8 cellular contexts compared by ENCODE assay signal in the genomic region with DNA sequence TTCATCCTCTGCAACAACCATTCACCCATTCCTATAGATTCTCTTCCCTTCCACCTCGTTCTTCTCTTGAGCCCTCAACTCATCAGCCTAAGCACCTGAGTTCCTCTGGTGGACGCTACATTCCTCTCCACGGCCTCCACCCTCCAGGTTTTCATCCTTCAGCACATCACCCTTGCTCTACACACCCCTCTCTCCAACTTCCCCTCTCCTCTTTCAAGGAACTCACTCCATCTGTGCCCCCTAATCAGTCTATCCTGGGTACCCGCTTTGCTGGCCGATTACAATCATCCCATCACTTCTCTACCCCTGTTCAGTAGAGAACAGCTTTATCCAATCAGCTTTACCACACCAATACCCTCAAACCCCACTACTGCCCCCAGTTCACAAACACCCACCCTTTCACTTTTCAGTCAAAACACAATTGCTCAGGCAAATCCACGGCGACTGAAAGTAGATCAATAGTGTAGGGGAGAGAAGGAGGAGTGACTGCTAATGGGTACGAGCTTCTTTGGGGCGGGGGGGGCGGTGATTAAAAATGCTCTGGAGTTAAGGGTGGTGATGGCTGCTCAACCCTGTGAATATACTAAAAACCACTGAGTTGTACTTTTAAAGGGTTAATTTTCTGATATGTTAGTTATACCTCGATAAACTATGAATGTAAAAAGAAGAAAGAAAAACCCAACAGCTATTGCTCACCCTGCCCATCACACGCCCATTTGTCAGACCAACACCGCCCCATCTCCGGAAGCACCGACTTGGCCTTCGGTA. TPM values are rescaled to one million over a fixed set of nuclear protein-coding genes. Genes with fewer than 3 reads are reported as not detected.
DNase-seq lines count a peak whose midpoint lies in the region; ATAC-seq, FAIRE-seq and TF ChIP-seq lines count a peak whose summit lies in the region.

No MANE protein-coding gene starts in this region.

- H3K36me3 ChIP-seq in adrenal gland (replicated peaks in 1 of 2): no peaks in the 10 kb centered on the region

- peaks cover 12 to 26% of the 10 kb centered on the region in 2 donors for H3K4me1 ChIP-seq in adrenal gland (replicated peaks in 1 of 2)

- H3K9me3 ChIP-seq in adrenal gland (replicated peaks in 1 of 3) (no peaks in the 10 kb centered on the region), iPS-18c (ENCODE audit: control insufficient read depth, insufficient read depth, low read length) (no peaks in the 10 kb centered on the region)

- intact Hi-C loops in adrenal gland (cut with DNase I): no loop called here

- FAIRE-seq in HTR-8/SVneo (lab: Jason Lieb, UNC): no peak

- no peak for TF ChIP-seq POLR2A in adrenal gland (IDR thresholded peaks at IDR 0.05)

- H3K27ac ChIP-seq in C4-2B (peak overlapping the region; percentile 79), adrenal gland (peak overlapping the region; percentile 14 to 93 (median 75))

- WGBS in adrenal gland, 4 donors: 23 to 25% (median 24%) methylated on average over 15 to 16 of the region's 16 CpGs

- H3K4me3 ChIP-seq in adrenal gland: peak overlapping the region; percentile 44 to 81 (median 72)
- peak overlapping the region; percentile 88 for H3K4me3 ChIP-seq in iPS-18c (ENCODE audit: insufficient read depth, low read depth, low read length)

- DNase-seq in NCI-H146 (lab: John Stamatoyannopoulos, UW): peak; percentile 27
- DNase-seq in adrenal gland: peak in 3 of 7 donors; percentile 29 to 54 (median 35)
- DNase-seq in stimulated activated CD4-positive, alpha-beta T cell treated with anti-CD3 and anti-CD28 coated beads, Interleukin-12 subunit alpha, Interleukin-12 subunit beta, amount 100 ng/mL, for 48 hours (ENCODE audit: low read depth in 2 of 3, low spot score in 1 of 3): peak in 2 of 3 donors; percentile 20 to 22
- no peak for DNase-seq in HTR-8/SVneo (ENCODE audit: insufficient read length, low spot score)
- DNase-seq in NCI-H345 treated with DMSO at 0.1 percent for 48 hours (lab: John Stamatoyannopoulos, UW; ENCODE audit: unreplicated experiment): no peak

- peak; percentile 40 for ATAC-seq in GM21360 (IDR thresholded peaks at IDR 0.05; ENCODE audit: unreplicated experiment)

- H3K27me3 ChIP-seq in adrenal gland: no peaks in the 10 kb centered on the region

- TF ChIP-seq CTCF in C4-2B (conservative IDR thresholded peaks at IDR 0.05): no peak
- TF ChIP-seq CTCF in adrenal gland (IDR thresholded peaks at IDR 0.05): no peak

RNA-seq across cellular contexts. Expression of gene DYM, which starts 0.9 kb away (rescaled TPM):
- 100 to 1,000 TPM in 1 of 8 donors, 10 to 100 TPM in 7; 54.1 to 105 (median 81.0) TPM for total RNA-seq in adrenal gland
- 10 to 100 TPM; 15.9 to 53.2 (median 19.0) TPM for polyA plus RNA-seq in adrenal gland

RNA-seq across cellular contexts. Expression of gene C18orf32, which starts 27.4 kb away (rescaled TPM):
- total RNA-seq in adrenal gland: 100 to 1,000 TPM in 1 of 8 donors, 10 to 100 TPM in 7; 33.1 to 117 (median 69.9) TPM
- 100 to 1,000 TPM in 1 of 3 donors, 10 to 100 TPM in 2; 61.4 to 176 (median 78.3) TPM for polyA plus RNA-seq in adrenal gland

RNA-seq across cellular contexts. Expression of gene RPL17, which starts 32.7 kb away (rescaled TPM):
- 1,000 to 10,000 TPM; 1,155 to 1,840 (median 1,506) TPM for total RNA-seq in adrenal gland
- polyA plus RNA-seq in adrenal gland: 1,000 to 10,000 TPM; 1,831 to 1,932 (median 1,889) TPM

Comparison
In these comparisons a context has a peak if more than half of its experiments do, and no peak if none do; other contexts are left out.
1. DNase-seq: peak in NCI-H146 (single experiment) and stimulated activated CD4-positive, alpha-beta T cell treated with anti-CD3 and anti-CD28 coated beads, Interleukin-12 subunit alpha, Interleukin-12 subunit beta, amount 100 ng/mL, for 48 hours (2 of 3); none in HTR-8/SVneo (single experiment) and NCI-H345 treated with DMSO at 0.1 percent for 48 hours (single experiment).